In genomic region chr11:66988741-66989140, GRCh38 we compare ENCODE assay signal across 19 cellular contexts. TPM values are rescaled to one million over a fixed set of nuclear protein-coding genes. Genes with fewer than 3 reads are reported as not detected.
"Had no signal": no experiment of that assay in that cellular context is flagged by ENCODE, and none has a peak within 500 bp of the region (broad histone marks: within the 10 kb centered on the region; RNA-seq: fewer than 3 reads in every experiment).

No MANE protein-coding gene starts in this region.

RNA-seq across cellular contexts. Expression of gene C11orf86, which starts 13.6 kb away (rescaled TPM):
- total RNA-seq: activated naive CD4-positive, alpha-beta T cell treated with anti-CD3 and anti-CD28 coated beads for 36 hours; activated naive CD4-positive, alpha-beta T cell treated with anti-CD3 and anti-CD28 coated beads, Interleukin-2, amount 50 U/mL, for 72 hours; activated naive CD8-positive, alpha-beta T cell treated with anti-CD3 and anti-CD28 coated beads for 36 hours; activated naive CD8-positive, alpha-beta T cell treated with anti-CD3 and anti-CD28 coated beads, Interleukin-2, amount 10 ng/mL, durations not matched to agents 7 days and 5 days; activated T-cell treated with anti-CD3 and anti-CD28 coated beads, Interleukin-2, amount 50 U/mL, for 4 hours; activated T-cell treated with anti-CD3 and anti-CD28 coated beads, Interleukin-2, amount 50 U/mL, for 72 hours; activated T-helper 1 cell treated with anti-CD3 and anti-CD28 coated beads, Interleukin-12 subunit alpha, Interleukin-12 subunit beta, Interleukin-2, Interleukin-4 antibody, amounts not matched to agents 30 ng/mL and 10 ng/mL and 1 ng/mL, durations not matched to agents 14 hours and 24 hours and 36 hours; activated T-helper 17 cell treated with anti-CD3 and anti-CD28 coated beads, Interleukin-2, amount 50 U/mL, for 72 hours; activated T-helper 2 cell treated with anti-CD3 and anti-CD28 coated beads, Interferon-gamma antibody, Interleukin-2, Interleukin-4, amounts not matched to agents 10 μg/mL and 5 μg/mL and 100 μg/mL, durations not matched to agents 14 hours and 24 hours and 36 hours; aorta; ascending aorta; astrocyte; body of pancreas; breast epithelium; bronchial epithelial cell; cardiac muscle cell; cardiac septum; cerebellum; chondrocyte had no signal

RNA-seq across cellular contexts. Expression of gene SYT12, which starts 34.2 kb away (rescaled TPM):
- total RNA-seq: activated naive CD4-positive, alpha-beta T cell treated with anti-CD3 and anti-CD28 coated beads for 36 hours; activated naive CD8-positive, alpha-beta T cell treated with anti-CD3 and anti-CD28 coated beads for 36 hours; activated naive CD8-positive, alpha-beta T cell treated with anti-CD3 and anti-CD28 coated beads, Interleukin-2, amount 10 ng/mL, durations not matched to agents 7 days and 5 days; activated T-cell treated with anti-CD3 and anti-CD28 coated beads, Interleukin-2, amount 50 U/mL, for 72 hours; activated T-helper 1 cell treated with anti-CD3 and anti-CD28 coated beads, Interleukin-12 subunit alpha, Interleukin-12 subunit beta, Interleukin-2, Interleukin-4 antibody, amounts not matched to agents 30 ng/mL and 10 ng/mL and 1 ng/mL, durations not matched to agents 14 hours and 24 hours and 36 hours; activated T-helper 2 cell treated with anti-CD3 and anti-CD28 coated beads, Interferon-gamma antibody, Interleukin-2, Interleukin-4, amounts not matched to agents 10 μg/mL and 5 μg/mL and 100 μg/mL, durations not matched to agents 14 hours and 24 hours and 36 hours had no signal
